ENCODE assay signal across 8 cellular contexts in genomic region chr19:42253245-42254082, GRCh38. TPM values are rescaled to one million over a fixed set of nuclear protein-coding genes. Genes with fewer than 3 reads are reported as not detected.
DNase-seq lines count a peak whose midpoint lies in the region; ATAC-seq and TF ChIP-seq lines count a peak whose summit lies in the region.

No MANE protein-coding gene starts in this region.

- H3K27ac Mint-ChIP-seq in WTC11 = peak overlapping the region; percentile 99
- peak overlapping the region; percentile 92 for H3K27ac Mint-ChIP-seq in central memory CD8-positive, alpha-beta T cell (ENCODE audit: low read depth)

- H3K4me1 Mint-ChIP-seq in WTC11 = peaks cover 32% of the 10 kb centered on the region
- peaks cover 25% of the 10 kb centered on the region for H3K4me1 Mint-ChIP-seq in central memory CD8-positive, alpha-beta T cell

- ATAC-seq in WTC11 (peak; percentile 11), left colon (peak; percentile 26)
- peak; percentile 15 for ATAC-seq in central memory CD8-positive, alpha-beta T cell (replicated peaks; ENCODE audit: extremely low read depth, poor library complexity, severe bottlenecking)

- intact Hi-C loops in left colon (cut with DNase I, micrococcal nuclease) = no loop called here

- POLR2A ChIA-PET in AG04449 (lab: Yijun Ruan, JAX) (interaction anchor here (0.7 kb wide), 1 partner anchor 49 kb away, joined by 3 read pairs; the partner anchor contains the start of gene PAFAH1B3), WTC11 (lab: Charles Lee) (no interaction called here)

- H3K9me3 Mint-ChIP-seq in WTC11 = no peaks in the 10 kb centered on the region
- no peaks in the 10 kb centered on the region for H3K9me3 Mint-ChIP-seq in central memory CD8-positive, alpha-beta T cell

- CTCF ChIA-PET in AG04449 (lab: Yijun Ruan, JAX) (interaction anchor here (14.9 kb wide), 1 partner anchor 41 kb away, joined by 258 read pairs; no protein-coding TSS in a partner anchor), WTC11 (lab: Charles Lee) (interaction anchor here (1.0 to 1.4 kb wide), 3 partner anchors 9 to 26 kb away, joined by 3 to 4 read pairs (median 3); no protein-coding TSS in a partner anchor)

- H3K27me3 Mint-ChIP-seq in WTC11 (ENCODE audit: low read depth) = peaks cover 20% of the 10 kb centered on the region
- H3K27me3 Mint-ChIP-seq in central memory CD8-positive, alpha-beta T cell = no peaks in the 10 kb centered on the region

- TF ChIP-seq CTCF in AG04449 (IDR thresholded peaks at IDR 0.05; ENCODE audit: insufficient read depth, low read length, missing control alignments) (no peak), WTC11 (IDR thresholded peaks at IDR 0.05) (no peak)

- TF ChIP-seq POLR2A in GM18951 (IDR thresholded peaks at IDR 0.05; ENCODE audit: extremely low read depth, insufficient read depth, insufficient read length) = peak; percentile 58

- H3K4me3 ChIP-seq in AG04449 (ENCODE audit: low read depth, low read length) = peak overlapping the region; percentile 96

- H3K4me3 Mint-ChIP-seq in WTC11 = peak overlapping the region; percentile 90
- H3K4me3 Mint-ChIP-seq in central memory CD8-positive, alpha-beta T cell = peak overlapping the region; percentile 87

- in situ Hi-C loops in GM18951 (cut with MboI; ENCODE audit: low sequenced_read_pairs, unreplicated experiment) = no loop called here

- no peak for DNase-seq in AG04449 (ENCODE audit: low read depth, low spot score)
- peak; percentile 51 for DNase-seq in M059J (ENCODE audit: low read depth)
- DNase-seq in WTC11 (ENCODE audit: low spot score) = peak; percentile 77
- peak in 1 of 2 donors; percentile 32 for DNase-seq in central memory CD8-positive, alpha-beta T cell (ENCODE audit: low spot score in 2 of 2)
- DNase-seq in left colon = peak; percentile 70 to 74
- DNase-seq in stimulated activated CD4-positive, alpha-beta T cell treated with anti-CD3 and anti-CD28 coated beads, Interleukin-2, amount 100 ng/mL, for 24 hours = peak; percentile 63 to 78
- DNase-seq in NCI-H2029 (lab: John Stamatoyannopoulos, UW) = no peak

- no peaks in the 10 kb centered on the region for H3K36me3 Mint-ChIP-seq in WTC11
- peaks cover 33% of the 10 kb centered on the region for H3K36me3 Mint-ChIP-seq in central memory CD8-positive, alpha-beta T cell (ENCODE audit: insufficient read depth)

TF ChIP-seq in WTC11, 78 proteins besides CTCF, POLR2A, EP300 and RAD21 (continues in another document):
- TF ChIP-seq HMGXB4 (CRISPR knock-in tag; IDR thresholded peaks at IDR 0.05) (peak; percentile 57; the same call in 1 of the 2 replicates), TP53 (CRISPR knock-in tag; IDR thresholded peaks at IDR 0.05) (0 out of 2 replicates have a peak, but pooled peaks have one; percentile 18), ZNF281 (CRISPR knock-in tag; IDR thresholded peaks at IDR 0.05) (0 out of 2 replicates have a peak, but pooled peaks have one; percentile 40), SMAD4 (CRISPR knock-in tag; IDR thresholded peaks at IDR 0.05) (no peak), ATF2 (CRISPR knock-in tag; IDR thresholded peaks at IDR 0.05; ENCODE audit: borderline replicate concordance, low read depth) (no peak), ZNF263 (CRISPR knock-in tag; IDR thresholded peaks at IDR 0.05; ENCODE audit: low read depth) (no peak), PRDM15 (CRISPR knock-in tag; IDR thresholded peaks at IDR 0.05) (no peak), OVOL2 (CRISPR knock-in tag; IDR thresholded peaks at IDR 0.05; ENCODE audit: borderline replicate concordance) (no peak), TEAD1 (CRISPR knock-in tag; IDR thresholded peaks at IDR 0.05) (no peak), MAX (CRISPR knock-in tag; IDR thresholded peaks at IDR 0.05) (0 out of 2 replicates have a peak, but pooled peaks have one; percentile 1), FOXK1 (CRISPR knock-in tag; IDR thresholded peaks at IDR 0.05) (peak; percentile 45; the same call in 1 of the 2 replicates)

RNA-seq across cellular contexts. Expression of gene ERF, which starts 1.5 kb away (rescaled TPM):
- total RNA-seq in M059J (2014; rRNA removed; shearing (Covaris generic)) = 34.6 and 42.1 TPM in 2 replicates
- total RNA-seq in WTC11 (2021) (65.4 to 67.6 TPM (median 65.9 TPM) in 3 replicates), left colon (10 to 100 TPM; 40.8 to 50.1 TPM)

RNA-seq across cellular contexts. Expression of gene GSK3A, which starts 11.1 kb away (rescaled TPM):
- total RNA-seq in M059J (2014; rRNA removed; shearing (Covaris generic)) = 32.7 and 34.8 TPM in 2 replicates
- total RNA-seq in WTC11 (2021) (49.8 to 50.8 TPM (median 49.9 TPM) in 3 replicates), left colon (10 to 100 TPM; 40.9 to 43.3 TPM)

RNA-seq across cellular contexts. Expression of gene CIC, which starts 15.6 kb away (rescaled TPM):
- 25.7 and 30.4 TPM in 2 replicates for total RNA-seq in M059J (2014; rRNA removed; shearing (Covaris generic))
- total RNA-seq in WTC11 (2021) (53.0 to 58.5 TPM (median 55.8 TPM) in 3 replicates), left colon (10 to 100 TPM; 43.0 to 47.9 TPM)

RNA-seq across cellular contexts. Expression of gene ZNF526, which starts 33.4 kb away (rescaled TPM):
- total RNA-seq in M059J (2014; rRNA removed; shearing (Covaris generic)) = 6.4 and 12.1 TPM in 2 replicates
- total RNA-seq in WTC11 (2021) (16.1 to 18.3 TPM (median 16.4 TPM) in 3 replicates), left colon (1 to 10 TPM; 8.1 to 8.7 TPM)

RNA-seq across cellular contexts. Expression of gene DEDD2, which starts 36.0 kb away (rescaled TPM):
- 27.5 and 43.8 TPM in 2 replicates for total RNA-seq in M059J (2014; rRNA removed; shearing (Covaris generic))
- total RNA-seq in WTC11 (2021) = 37.7 to 42.0 TPM (median 39.2 TPM) in 3 replicates
- 10 to 100 TPM; 20.5 to 42.2 TPM for total RNA-seq in left colon

Comparison
In these comparisons a context has a peak if more than half of its experiments do, and no peak if none do; other contexts are left out.
1. DNase-seq: peak in M059J (single experiment), WTC11 (single experiment), left colon (2 of 2) and stimulated activated CD4-positive, alpha-beta T cell treated with anti-CD3 and anti-CD28 coated beads, Interleukin-2, amount 100 ng/mL, for 24 hours (2 of 2); none in AG04449 (single experiment) and NCI-H2029 (single experiment).
2. Peak in every context shown above with its lines, with median percentiles within 50 percentile points of each other: ATAC-seq.